In the genomic region with DNA sequence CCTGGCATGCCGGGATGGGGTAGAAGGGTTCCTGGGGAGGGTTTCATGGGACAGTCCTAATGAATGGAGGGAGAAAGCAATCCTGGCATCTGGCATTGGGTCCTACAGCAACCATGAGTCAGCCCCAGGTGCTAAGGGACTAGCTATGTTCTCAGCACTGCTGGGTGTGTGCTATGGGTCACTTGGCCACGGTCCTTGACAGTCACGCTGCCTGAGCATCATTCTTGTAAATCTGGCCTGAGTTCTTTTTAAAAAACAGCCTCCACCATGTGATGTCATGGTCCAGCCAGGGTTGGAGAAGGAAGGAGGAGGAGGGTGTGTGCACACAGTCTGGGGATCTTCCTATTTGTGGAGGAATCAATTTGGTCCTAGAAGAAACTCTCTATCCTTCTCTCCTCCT, we compare ENCODE assay signal across 19 cellular contexts. TPM values are rescaled to one million over a fixed set of nuclear protein-coding genes. Genes with fewer than 3 reads are reported as not detected.
A peak's percentile ranks its signal among the peaks of the same experiment; 100 is the strongest.
DNase-seq lines count a peak whose midpoint lies in the region; ATAC-seq, FAIRE-seq and TF ChIP-seq lines count a peak whose summit lies in the region.
"Had no signal": no experiment of that assay in that cellular context is flagged by ENCODE, and none has a peak within 500 bp of the region (broad histone marks: within the 10 kb centered on the region; RNA-seq: fewer than 3 reads in every experiment).

No MANE protein-coding gene starts in this region.

- no peak for TF ChIP-seq RAD21 in IMR-90 (IDR thresholded peaks at IDR 0.05; ENCODE audit: low read length)

- H2BK5ac ChIP-seq in IMR-90 (ENCODE audit: low read depth, low read length, poor library complexity, severe bottlenecking) = no peak overlapping the region

- H3K4me3 ChIP-seq in IMR-90 (ENCODE audit: insufficient read depth, low read depth, low read length) = no peak overlapping the region
- H3K4me3 ChIP-seq in bronchial epithelial cell (ENCODE audit: low read depth, low read length) = no peak overlapping the region
- H3K4me3 ChIP-seq in thyroid gland (replicated peaks in 1 of 3) = no peak overlapping the region
- H3K4me3 ChIP-seq: SJCRH30 had no signal

- intact Hi-C loops in IMR-90 (cut with micrococcal nuclease) (no loop called here), left cardiac atrium (cut with DNase I) (no loop called here), thyroid gland (cut with DNase I) (no loop called here), CD14-positive monocyte (cut with micrococcal nuclease) (no loop called here)

- H3K14ac ChIP-seq in IMR-90 (replicated peaks; ENCODE audit: low read depth, low read length) = no peak overlapping the region

- H4K91ac ChIP-seq in IMR-90 (ENCODE audit: insufficient read depth, low read depth, low read length) = no peak overlapping the region

- no peak overlapping the region for H4K8ac ChIP-seq in IMR-90 (ENCODE audit: low read depth in 2 of 2, low read length in 2 of 2)

- H3K79me1 ChIP-seq in IMR-90 (ENCODE audit: low read depth in 1 of 2, low read length in 2 of 2) = no peaks in the 10 kb centered on the region

- no peaks in the 10 kb centered on the region for H3K9me3 Mint-ChIP-seq in activated T-helper 17 cell treated with anti-CD3 and anti-CD28 coated beads, Interleukin-2, amount 50 U/mL, for 72 hours
- H3K9me3 Mint-ChIP-seq in CD14-positive monocyte = peaks cover 0 to 1% (median 0%) of the 10 kb centered on the region in 7 donors

- H3K4me2 ChIP-seq in IMR-90 (ENCODE audit: low read depth, low read length) = no peak overlapping the region

- no peak overlapping the region for H3K9ac ChIP-seq in IMR-90 (ENCODE audit: low read depth, low read length)

- H3K27ac ChIP-seq in IMR-90 (ENCODE audit: insufficient read depth, low read length) (no peak overlapping the region), thyroid gland (no peak overlapping the region)
- H3K27ac ChIP-seq: SJCRH30 had no signal

- 80% methylated on average over 1 of the region's 3 CpGs; no CpG with 5 or more reads in 1 of the 2 experiments for WGBS in IMR-90 (ENCODE audit: extremely low coverage in 2 of 2, insufficient read length in 1 of 2), 2 experiments
- WGBS in thyroid gland, 2 donors = 30 to 59% methylated on average over 2 to 3 of the region's 3 CpGs

- no peak overlapping the region for H3K4ac ChIP-seq in IMR-90 (ENCODE audit: low read depth, low read length)

- no peak overlapping the region for H3K18ac ChIP-seq in IMR-90 (ENCODE audit: low read depth, low read length)

- H2BK120ac ChIP-seq in IMR-90 (ENCODE audit: low read depth, low read length) = no peak overlapping the region

- H2AK5ac ChIP-seq in IMR-90 (ENCODE audit: low read depth, low read length) = no peak overlapping the region

- FAIRE-seq in bronchial epithelial cell (lab: Jason Lieb, UNC) = no peak
- FAIRE-seq: colon had no signal

- H3K27me3 Mint-ChIP-seq in activated T-helper 17 cell treated with anti-CD3 and anti-CD28 coated beads, Interleukin-2, amount 50 U/mL, for 72 hours = peaks cover 28% of the 10 kb centered on the region
- peaks cover 23 to 48% (median 36%) of the 10 kb centered on the region in 3 donors for H3K27me3 Mint-ChIP-seq in CD14-positive monocyte (ENCODE audit: low read depth in 3 of 3)

- ATAC-seq in IMR-90 (ENCODE audit: low read depth) (no peak), left cardiac atrium (peak; percentile 35 to 75), HG03045 (IDR thresholded peaks at IDR 0.05; ENCODE audit: unreplicated experiment) (no peak)
- ATAC-seq in activated T-helper 17 cell treated with anti-CD3 and anti-CD28 coated beads, Interleukin-2, amount 50 U/mL, for 72 hours (replicated peaks) = no peak
- ATAC-seq: activated CD8-positive, alpha-beta memory T cell treated with anti-CD3 and anti-CD28 coated beads, Interleukin-2, amount 10 ng/mL, durations not matched to agents 7 days and 5 days; HCT116; naive thymus-derived CD4-positive, alpha-beta T cell had no signal

- H3K36me3 ChIP-seq in IMR-90 (ENCODE audit: control insufficient read depth, insufficient read depth, low read length) (no peaks in the 10 kb centered on the region), bronchial epithelial cell (ENCODE audit: control insufficient read depth, insufficient read depth, low read length) (no peaks in the 10 kb centered on the region), thyroid gland (no peaks in the 10 kb centered on the region)
- H3K36me3 ChIP-seq: SJCRH30 had no signal

- dilution Hi-C loops in IMR-90 (cut with HindIII; ENCODE audit: low sequenced_read_pairs, unreplicated experiment) = no loop called here

- no peak overlapping the region for H4K5ac ChIP-seq in IMR-90 (ENCODE audit: low read depth, low read length)

- CTCF ChIA-PET in IMR-90 (lab: Yijun Ruan, JAX) = interaction anchor here (1.4 kb wide), 1 partner anchor 9 kb away, joined by 5 read pairs; no protein-coding TSS in a partner anchor

- H3K23ac ChIP-seq in IMR-90 (ENCODE audit: low read depth, low read length) = no peak overlapping the region

- no peaks in the 10 kb centered on the region for H4K20me1 ChIP-seq in IMR-90 (ENCODE audit: insufficient read depth, low read length)

- H3K4me3 Mint-ChIP-seq in activated T-helper 17 cell treated with anti-CD3 and anti-CD28 coated beads, Interleukin-2, amount 50 U/mL, for 72 hours = no peak overlapping the region
- no peak overlapping the region for H3K4me3 Mint-ChIP-seq in CD14-positive monocyte
- H3K4me3 Mint-ChIP-seq: activated CD8-positive, alpha-beta memory T cell treated with anti-CD3 and anti-CD28 coated beads, Interleukin-2, amount 10 ng/mL, durations not matched to agents 7 days and 5 days; naive thymus-derived CD4-positive, alpha-beta T cell had no signal

- H2BK15ac ChIP-seq in IMR-90 (ENCODE audit: low read depth, low read length) = no peak overlapping the region

- no peak overlapping the region for H2AK9ac ChIP-seq in IMR-90 (replicated peaks; ENCODE audit: low read depth, low read length, poor library complexity)

- TF ChIP-seq POLR2A in IMR-90 (IDR thresholded peaks at IDR 0.05; ENCODE audit: low read depth, low read length) (no peak), thyroid gland (IDR thresholded peaks at IDR 0.05) (no peak)

- TF ChIP-seq CTCF in IMR-90 (conservative IDR thresholded peaks at IDR 0.05; ENCODE audit: low read depth, low read length) (no peak), bronchial epithelial cell (IDR thresholded peaks at IDR 0.05; ENCODE audit: insufficient read depth, low read length, severe bottlenecking) (no peak), thyroid gland (IDR thresholded peaks at IDR 0.05) (no peak), CD14-positive monocyte (IDR thresholded peaks at IDR 0.05) (no peak)

- no peaks in the 10 kb centered on the region for H3K9me1 ChIP-seq in IMR-90 (ENCODE audit: insufficient read depth, low read length)

- peaks cover 52% of the 10 kb centered on the region for H3K27me3 ChIP-seq in IMR-90 (ENCODE audit: control insufficient read depth, insufficient read depth, low read length)
- H3K27me3 ChIP-seq in bronchial epithelial cell (ENCODE audit: control insufficient read depth, insufficient read depth, low read length) = peaks cover 3% of the 10 kb centered on the region
- H3K27me3 ChIP-seq in thyroid gland = no peaks in the 10 kb centered on the region
- H3K27me3 ChIP-seq: SJCRH30 had no signal

- no peak overlapping the region for H3K27ac Mint-ChIP-seq in activated T-helper 17 cell treated with anti-CD3 and anti-CD28 coated beads, Interleukin-2, amount 50 U/mL, for 72 hours
- no peak overlapping the region for H3K27ac Mint-ChIP-seq in CD14-positive monocyte
- H3K27ac Mint-ChIP-seq: activated CD8-positive, alpha-beta memory T cell treated with anti-CD3 and anti-CD28 coated beads, Interleukin-2, amount 10 ng/mL, durations not matched to agents 7 days and 5 days; naive thymus-derived CD4-positive, alpha-beta T cell had no signal

- in situ Hi-C loops in IMR-90 (cut with MboI; ENCODE audit: low sequenced_read_pairs) = no loop called here

- BruUV-seq in IMR-90 (replicated peaks; lab: Mats Ljungman, UMichigan) = no TSS peak

- no peaks in the 10 kb centered on the region for H3K4me1 Mint-ChIP-seq in activated T-helper 17 cell treated with anti-CD3 and anti-CD28 coated beads, Interleukin-2, amount 50 U/mL, for 72 hours
- peaks cover 15% of the 10 kb centered on the region for H3K4me1 Mint-ChIP-seq in CD14-positive monocyte
- H3K4me1 Mint-ChIP-seq: activated CD8-positive, alpha-beta memory T cell treated with anti-CD3 and anti-CD28 coated beads, Interleukin-2, amount 10 ng/mL, durations not matched to agents 7 days and 5 days had no signal

- no peak overlapping the region for H2BK20ac ChIP-seq in IMR-90 (ENCODE audit: low read depth, low read length)

- peak overlapping the region; percentile 14 for H2AFZ ChIP-seq in IMR-90 (replicated peaks; ENCODE audit: low read length, poor library complexity)

- POLR2A ChIA-PET in IMR-90 (lab: Charles Lee; ENCODE audit: unreplicated experiment) = no interaction called here

- H3K9me3 ChIP-seq in IMR-90 (ENCODE audit: control insufficient read depth, insufficient read depth, low read length) = no peaks in the 10 kb centered on the region
- H3K9me3 ChIP-seq in thyroid gland = no peaks in the 10 kb centered on the region
- H3K9me3 ChIP-seq: SJCRH30 had no signal

- no peaks in the 10 kb centered on the region for H3K4me1 ChIP-seq in IMR-90 (ENCODE audit: control insufficient read depth, insufficient read depth, low read length)
- peaks cover 0 to 11% of the 10 kb centered on the region in 2 donors for H3K4me1 ChIP-seq in thyroid gland

- DNase-seq in IMR-90 = peak; percentile 41
- peak; percentile 52 for DNase-seq in bronchial epithelial cell (ENCODE audit: low read depth)
- peak; percentile 61 for DNase-seq in left cardiac atrium
- peak; percentile 90 to 91 for DNase-seq in thyroid gland
- DNase-seq in NAMALWA (ENCODE audit: low spot score) = no peak
- no peak for DNase-seq in CD14-positive monocyte (ENCODE audit: low spot score)
- DNase-seq: activated CD8-positive, alpha-beta memory T cell treated with anti-CD3 and anti-CD28 coated beads, Interleukin-2, amount 10 ng/mL, durations not matched to agents 7 days and 5 days; activated naive CD4-positive, alpha-beta T cell treated with anti-CD3 and anti-CD28 coated beads, Interleukin-2, amount 50 U/mL, for 16 hours; C1 segment of cervical spinal cord; GF-D8; naive thymus-derived CD4-positive, alpha-beta T cell; NCI-H1105 treated with DMSO at 0.1 percent for 48 hours; NCI-H510A treated with DMSO at 0.1 percent for 48 hours; SJCRH30; stimulated activated naive CD4-positive, alpha-beta T cell treated with Interleukin-2 at 50 U/mL for 16 hours had no signal

- no peak overlapping the region for H3K56ac ChIP-seq in IMR-90 (ENCODE audit: extremely low read depth, insufficient read depth, low read length)

- H3K36me3 Mint-ChIP-seq in activated T-helper 17 cell treated with anti-CD3 and anti-CD28 coated beads, Interleukin-2, amount 50 U/mL, for 72 hours (ENCODE audit: low read depth) = no peaks in the 10 kb centered on the region
- H3K36me3 Mint-ChIP-seq in CD14-positive monocyte = no peaks in the 10 kb centered on the region
- H3K36me3 Mint-ChIP-seq: activated CD8-positive, alpha-beta memory T cell treated with anti-CD3 and anti-CD28 coated beads, Interleukin-2, amount 10 ng/mL, durations not matched to agents 7 days and 5 days had no signal

RNA-seq across cellular contexts. Expression of gene RAMP2, which starts 6.2 kb away (rescaled TPM):
- 0.18 and 0.28 TPM in 2 replicates for total RNA-seq in IMR-90 (2012; rRNA removed)
- 1.6 and 2.5 TPM in 2 replicates for polyA plus RNA-seq in IMR-90 (2012; rRNA removed)
- polyA plus RNA-seq in IMR-90 (2012; cell fraction: cytosol; rRNA removed) = 1.7 and 1.8 TPM in 2 replicates
- polyA plus RNA-seq in IMR-90 (2012; cell fraction: nucleus; rRNA removed; ENCODE audit: low replicate concordance) = 0.16 and 0.25 TPM in 2 replicates
- not detected in 2 replicates for total RNA-seq in bronchial epithelial cell
- 10 to 100 TPM; 40.9 to 49.7 TPM for total RNA-seq in left cardiac atrium
- 10 to 100 TPM; 18.6 to 55.3 (median 25.7) TPM for total RNA-seq in thyroid gland
- total RNA-seq in activated T-helper 17 cell treated with anti-CD3 and anti-CD28 coated beads, Interleukin-2, amount 50 U/mL, for 72 hours = not detected
- polyA plus RNA-seq in CD14-positive monocyte = not detected
- total RNA-seq: activated CD8-positive, alpha-beta memory T cell treated with anti-CD3 and anti-CD28 coated beads, Interleukin-2, amount 10 ng/mL, durations not matched to agents 7 days and 5 days; naive thymus-derived CD4-positive, alpha-beta T cell; SJCRH30 had no signal
- polyA plus RNA-seq: naive thymus-derived CD4-positive, alpha-beta T cell had no signal

RNA-seq across cellular contexts. Expression of gene EZH1, which starts 9.9 kb away (rescaled TPM):
- total RNA-seq in IMR-90 (2012; rRNA removed) (17.6 and 18.6 TPM in 2 replicates), bronchial epithelial cell (16.1 and 18.2 TPM in 2 replicates), left cardiac atrium (10 to 100 TPM; 28.7 to 38.1 TPM), thyroid gland (10 to 100 TPM; 39.3 to 69.2 (median 56.4) TPM)
- polyA plus RNA-seq in IMR-90 (2012; rRNA removed) (21.1 and 27.3 TPM in 2 replicates), CD14-positive monocyte (10 to 100 TPM; 12.3 to 17.8 TPM)
- 5.7 and 10.6 TPM in 2 replicates for polyA plus RNA-seq in IMR-90 (2012; cell fraction: cytosol; rRNA removed)
- 83.6 and 145 TPM in 2 replicates for polyA plus RNA-seq in IMR-90 (2012; cell fraction: nucleus; rRNA removed; ENCODE audit: low replicate concordance)
- 10 to 100 TPM; 35.3 to 69.1 TPM for total RNA-seq in activated T-helper 17 cell treated with anti-CD3 and anti-CD28 coated beads, Interleukin-2, amount 50 U/mL, for 72 hours

RNA-seq across cellular contexts. Expression of gene VPS25, which starts 18.5 kb away (rescaled TPM):
- 71.3 and 78.3 TPM in 2 replicates for total RNA-seq in IMR-90 (2012; rRNA removed)
- polyA plus RNA-seq in IMR-90 (2012; rRNA removed) = 127 and 130 TPM in 2 replicates
- polyA plus RNA-seq in IMR-90 (2012; cell fraction: cytosol; rRNA removed) = 52.7 and 94.7 TPM in 2 replicates
- polyA plus RNA-seq in IMR-90 (2012; cell fraction: nucleus; rRNA removed; ENCODE audit: low replicate concordance) = 59.9 and 91.1 TPM in 2 replicates
- total RNA-seq in bronchial epithelial cell = 65.3 and 76.0 TPM in 2 replicates
- total RNA-seq in left cardiac atrium = 10 to 100 TPM; 30.0 to 32.1 TPM
- 10 to 100 TPM; 38.5 to 71.2 (median 56.3) TPM for total RNA-seq in thyroid gland
- total RNA-seq in activated T-helper 17 cell treated with anti-CD3 and anti-CD28 coated beads, Interleukin-2, amount 50 U/mL, for 72 hours = 10 to 100 TPM; 39.3 to 47.5 TPM
- polyA plus RNA-seq in CD14-positive monocyte = 100 to 1,000 TPM; 104 to 125 TPM

RNA-seq across cellular contexts. Expression of gene WNK4, which starts 25.6 kb away (rescaled TPM):
- total RNA-seq in IMR-90 (2012; rRNA removed) = 1.3 and 1.9 TPM in 2 replicates
- 15.1 and 16.2 TPM in 2 replicates for polyA plus RNA-seq in IMR-90 (2012; rRNA removed)
- 6.8 and 7.9 TPM in 2 replicates for polyA plus RNA-seq in IMR-90 (2012; cell fraction: cytosol; rRNA removed)
- polyA plus RNA-seq in IMR-90 (2012; cell fraction: nucleus; rRNA removed; ENCODE audit: low replicate concordance) = 41.3 and 74.4 TPM in 2 replicates
- total RNA-seq in bronchial epithelial cell = under 0.01 and 0.13 TPM in 2 replicates
- total RNA-seq in left cardiac atrium = not detected
- total RNA-seq in thyroid gland = under 1 TPM in 2 of 4 donors, not detected in 2; 0.13 to 0.45 TPM
- total RNA-seq in activated T-helper 17 cell treated with anti-CD3 and anti-CD28 coated beads, Interleukin-2, amount 50 U/mL, for 72 hours = 1 to 10 TPM in 1 of 2 donors, under 1 TPM in 1; 0.41 to 1.5 TPM
- polyA plus RNA-seq in CD14-positive monocyte = not detected
- polyA plus RNA-seq: naive thymus-derived CD4-positive, alpha-beta T cell had no signal

RNA-seq across cellular contexts. Expression of gene COA3, which starts 43.7 kb away (rescaled TPM):
- total RNA-seq in IMR-90 (2012; rRNA removed) = 50.5 and 78.1 TPM in 2 replicates
- polyA plus RNA-seq in IMR-90 (2012; rRNA removed) = 66.8 and 75.9 TPM in 2 replicates
- 98.0 and 195 TPM in 2 replicates for polyA plus RNA-seq in IMR-90 (2012; cell fraction: cytosol; rRNA removed)
- 20.9 and 24.9 TPM in 2 replicates for polyA plus RNA-seq in IMR-90 (2012; cell fraction: nucleus; rRNA removed; ENCODE audit: low replicate concordance)
- 59.8 and 69.6 TPM in 2 replicates for total RNA-seq in bronchial epithelial cell
- total RNA-seq in left cardiac atrium = 10 to 100 TPM; 60.3 to 63.9 TPM
- total RNA-seq in thyroid gland = 10 to 100 TPM; 46.4 to 94.4 (median 80.3) TPM
- 10 to 100 TPM; 18.6 to 31.2 TPM for total RNA-seq in activated T-helper 17 cell treated with anti-CD3 and anti-CD28 coated beads, Interleukin-2, amount 50 U/mL, for 72 hours
- 100 to 1,000 TPM; 156 to 171 TPM for polyA plus RNA-seq in CD14-positive monocyte

Comparison
In these comparisons a context has a peak if more than half of its experiments do, and no peak if none do; other contexts are left out.
1. ATAC-seq: peak in left cardiac atrium (2 of 2); none in IMR-90 (single experiment), HG03045 (single experiment) and activated T-helper 17 cell treated with anti-CD3 and anti-CD28 coated beads, Interleukin-2, amount 50 U/mL, for 72 hours (single experiment).
2. DNase-seq: peak in IMR-90 (single experiment), bronchial epithelial cell (single experiment), left cardiac atrium (single experiment) and thyroid gland (2 of 2); none in NAMALWA (single experiment) and CD14-positive monocyte (single experiment).
3. RNA of gene RAMP2, which starts 6.2 kb away (total RNA-seq): 40.9 to 49.7 TPM in left cardiac atrium and 18.6 to 55.3 TPM in thyroid gland; 0.18 to 0.28 TPM in IMR-90, not detected in bronchial epithelial cell and not detected in activated T-helper 17 cell treated with anti-CD3 and anti-CD28 coated beads, Interleukin-2, amount 50 U/mL, for 72 hours; every median in the first group is over 10 times any median in the second.